ENCODE assay signal across 23 cellular contexts in genomic region chr2:1794821-1795220, GRCh38. TPM values are rescaled to one million over a fixed set of nuclear protein-coding genes. Genes with fewer than 3 reads are reported as not detected.
A peak's percentile ranks its signal among the peaks of the same experiment; 100 is the strongest.
DNase-seq lines count a peak whose midpoint lies in the region; ATAC-seq and TF ChIP-seq lines count a peak whose summit lies in the region.
"Had no signal": no experiment of that assay in that cellular context is flagged by ENCODE, and none has a peak within 500 bp of the region (broad histone marks: within the 10 kb centered on the region; RNA-seq: fewer than 3 reads in every experiment).

No MANE protein-coding gene starts in this region.

- POLR2A ChIA-PET in IMR-90 (lab: Charles Lee; ENCODE audit: unreplicated experiment), result no interaction called here

- H2BK120ac ChIP-seq in IMR-90 (ENCODE audit: low read depth, low read length), result 0 out of 2 replicates have a peak overlapping the region, but pooled peaks have one; percentile 28

- DNase-seq in IMR-90, result no peak
- no peak for DNase-seq in activated T-helper 2 cell treated with anti-CD3 and anti-CD28 coated beads, Interferon-gamma antibody, Interleukin-2, Interleukin-4, amounts not matched to agents 10 μg/mL and 5 μg/mL and 100 μg/mL, durations not matched to agents 14 hours and 24 hours and 36 hours (ENCODE audit: low spot score)
- peak; percentile 54 for DNase-seq in spleen
- DNase-seq in activated naive CD4-positive, alpha-beta T cell (lab: John Stamatoyannopoulos, UW), result no peak
- DNase-seq in ovary, result no peak
- no peak for DNase-seq in amygdala (lab: John Stamatoyannopoulos, UW)
- DNase-seq: BE2C, COR-L47, DND-41, GM23248, Karpas-422, NCI-H1694, NCI-H2081, NCI-H2171 treated with DMSO at 0.1 percent for 48 hours, NCI-H524 treated with DMSO at 0.1 percent for 48 hours, NCI-H82, SIG-M5 had no signal

- H3K36me3 ChIP-seq in IMR-90 (ENCODE audit: control insufficient read depth, insufficient read depth, low read length) (no peaks in the 10 kb centered on the region), spleen (no peaks in the 10 kb centered on the region), ovary (no peaks in the 10 kb centered on the region)
- H3K36me3 ChIP-seq: BE2C, HAP-1 had no signal

- dilution Hi-C loops in IMR-90 (cut with HindIII; ENCODE audit: low sequenced_read_pairs, unreplicated experiment), result no loop called here

- 0 out of 2 replicates have a peak, but pooled peaks cover 3% of the 10 kb centered on the region for H3K9me1 ChIP-seq in IMR-90 (ENCODE audit: insufficient read depth, low read length)

- H3K4ac ChIP-seq in IMR-90 (ENCODE audit: low read depth, low read length), result no peak overlapping the region

- H3K9me3 ChIP-seq in IMR-90 (ENCODE audit: control insufficient read depth, insufficient read depth, low read length) (no peaks in the 10 kb centered on the region), spleen (no peaks in the 10 kb centered on the region), ovary (no peaks in the 10 kb centered on the region)
- H3K9me3 ChIP-seq: BE2C, HAP-1 had no signal

- H2BK15ac ChIP-seq in IMR-90 (ENCODE audit: low read depth, low read length), result no peak overlapping the region

- H2AK9ac ChIP-seq in IMR-90 (replicated peaks; ENCODE audit: low read depth, low read length, poor library complexity), result no peak overlapping the region

- no peak overlapping the region for H3K4me2 ChIP-seq in IMR-90 (ENCODE audit: low read depth, low read length)

- CTCF ChIA-PET in IMR-90 (lab: Yijun Ruan, JAX), result no interaction called here

- no peaks in the 10 kb centered on the region for H3K27me3 ChIP-seq in IMR-90 (ENCODE audit: control insufficient read depth, insufficient read depth, low read length)
- H3K27me3 ChIP-seq in spleen (replicated peaks in 1 of 7), result peaks cover 0 to 15% (median 0%) of the 10 kb centered on the region in 7 donors
- H3K27me3 ChIP-seq in ovary, result no peaks in the 10 kb centered on the region
- H3K27me3 ChIP-seq: BE2C had no signal

- H3K27ac Mint-ChIP-seq in activated T-helper 2 cell treated with anti-CD3 and anti-CD28 coated beads, Interferon-gamma antibody, Interleukin-2, Interleukin-4, amounts not matched to agents 10 μg/mL and 5 μg/mL and 100 μg/mL, durations not matched to agents 14 hours and 24 hours and 36 hours, result peak overlapping the region; percentile 26
- peak overlapping the region; percentile 41 to 91 (median 73) for H3K27ac Mint-ChIP-seq in nephron
- H3K27ac Mint-ChIP-seq: CD4-positive, alpha-beta T cell; IgD-negative memory B cell had no signal

- H4K5ac ChIP-seq in IMR-90 (ENCODE audit: low read depth, low read length), result no peak overlapping the region

- in situ Hi-C loops in IMR-90 (cut with MboI; ENCODE audit: low sequenced_read_pairs), result no loop called here

- no peak overlapping the region for H2AK5ac ChIP-seq in IMR-90 (ENCODE audit: low read depth, low read length)

- peaks cover 2% of the 10 kb centered on the region for H3K4me1 Mint-ChIP-seq in activated T-helper 2 cell treated with anti-CD3 and anti-CD28 coated beads, Interferon-gamma antibody, Interleukin-2, Interleukin-4, amounts not matched to agents 10 μg/mL and 5 μg/mL and 100 μg/mL, durations not matched to agents 14 hours and 24 hours and 36 hours (ENCODE audit: low read depth)
- H3K4me1 Mint-ChIP-seq in nephron, result peaks cover 70% of the 10 kb centered on the region
- H3K4me1 Mint-ChIP-seq: IgD-negative memory B cell had no signal

- TF ChIP-seq RAD21 in IMR-90 (IDR thresholded peaks at IDR 0.05; ENCODE audit: low read length), result no peak

- peak overlapping the region; percentile 40; the same call in 1 of the 2 replicates for H2BK20ac ChIP-seq in IMR-90 (ENCODE audit: low read depth, low read length)

- no peak for TF ChIP-seq EP300 in ovary (IDR thresholded peaks at IDR 0.05)

- peaks cover 8% of the 10 kb centered on the region for H3K27me3 Mint-ChIP-seq in activated T-helper 2 cell treated with anti-CD3 and anti-CD28 coated beads, Interferon-gamma antibody, Interleukin-2, Interleukin-4, amounts not matched to agents 10 μg/mL and 5 μg/mL and 100 μg/mL, durations not matched to agents 14 hours and 24 hours and 36 hours (ENCODE audit: low read depth)
- peaks cover 3% of the 10 kb centered on the region for H3K27me3 Mint-ChIP-seq in nephron (ENCODE audit: low read depth)
- H3K27me3 Mint-ChIP-seq: CD4-positive, alpha-beta T cell had no signal

- no peak overlapping the region for H4K8ac ChIP-seq in IMR-90 (ENCODE audit: low read depth in 2 of 2, low read length in 2 of 2)

- no peak overlapping the region for H4K91ac ChIP-seq in IMR-90 (ENCODE audit: insufficient read depth, low read depth, low read length)

- no peak overlapping the region for H3K23ac ChIP-seq in IMR-90 (ENCODE audit: low read depth, low read length)

- no peak for TF ChIP-seq POLR2A in IMR-90 (IDR thresholded peaks at IDR 0.05; ENCODE audit: low read depth, low read length)
- no peak for TF ChIP-seq POLR2A in spleen (IDR thresholded peaks at IDR 0.05)
- TF ChIP-seq POLR2A in ovary (IDR thresholded peaks at IDR 0.05), result no peak

- no peak overlapping the region for H3K27ac ChIP-seq in IMR-90 (ENCODE audit: insufficient read depth, low read length)
- no peak overlapping the region for H3K27ac ChIP-seq in spleen
- H3K27ac ChIP-seq in ovary, result no peak overlapping the region
- H3K27ac ChIP-seq: GM23248 had no signal

- H3K4me1 ChIP-seq in IMR-90 (ENCODE audit: control insufficient read depth, insufficient read depth, low read length), result peaks cover 7% of the 10 kb centered on the region
- H3K4me1 ChIP-seq in spleen, result no peaks in the 10 kb centered on the region
- peaks cover 1% of the 10 kb centered on the region for H3K4me1 ChIP-seq in ovary (ENCODE audit: insufficient read depth)
- H3K4me1 ChIP-seq: BE2C, HAP-1 had no signal

- H3K79me1 ChIP-seq in IMR-90 (ENCODE audit: low read depth in 1 of 2, low read length in 2 of 2), result no peaks in the 10 kb centered on the region

- no peak overlapping the region for H3K18ac ChIP-seq in IMR-90 (ENCODE audit: low read depth, low read length)

- no peak for ATAC-seq in IMR-90 (ENCODE audit: low read depth)
- ATAC-seq: GM12878, Panc1 had no signal

- H3K4me3 ChIP-seq in IMR-90 (ENCODE audit: insufficient read depth, low read depth, low read length), result no peak overlapping the region
- no peak overlapping the region for H3K4me3 ChIP-seq in spleen
- no peak overlapping the region for H3K4me3 ChIP-seq in ovary
- H3K4me3 ChIP-seq: GM12878, GM23248, HAP-1 had no signal

- no peak overlapping the region for H2AFZ ChIP-seq in IMR-90 (replicated peaks; ENCODE audit: low read length, poor library complexity)
- H2AFZ ChIP-seq: GM23248 had no signal

- H3K14ac ChIP-seq in IMR-90 (replicated peaks; ENCODE audit: low read depth, low read length), result no peak overlapping the region

- TF ChIP-seq CTCF in IMR-90 (conservative IDR thresholded peaks at IDR 0.05; ENCODE audit: low read depth, low read length) (no peak), nephron (IDR thresholded peaks at IDR 0.05; ENCODE audit: unreplicated experiment in 3 of 3) (no peak), spleen (IDR thresholded peaks at IDR 0.05 in 8 of 11, conservative IDR thresholded peaks at IDR 0.05 in 3 of 11) (no peak), ovary (IDR thresholded peaks at IDR 0.05) (no peak)

- no peak overlapping the region for H2BK5ac ChIP-seq in IMR-90 (ENCODE audit: low read depth, low read length, poor library complexity, severe bottlenecking)

- no peaks in the 10 kb centered on the region for H4K20me1 ChIP-seq in IMR-90 (ENCODE audit: insufficient read depth, low read length)

- no peak overlapping the region for H3K9ac ChIP-seq in IMR-90 (ENCODE audit: low read depth, low read length)
- H3K9ac ChIP-seq: GM23248 had no signal

- no peak overlapping the region for H3K56ac ChIP-seq in IMR-90 (ENCODE audit: extremely low read depth, insufficient read depth, low read length)

- H3K36me3 Mint-ChIP-seq in activated T-helper 2 cell treated with anti-CD3 and anti-CD28 coated beads, Interferon-gamma antibody, Interleukin-2, Interleukin-4, amounts not matched to agents 10 μg/mL and 5 μg/mL and 100 μg/mL, durations not matched to agents 14 hours and 24 hours and 36 hours (ENCODE audit: low read depth), result no peaks in the 10 kb centered on the region
- no peaks in the 10 kb centered on the region for H3K36me3 Mint-ChIP-seq in nephron (ENCODE audit: low read depth)

- 100% methylated on average over 3 of the region's 9 CpGs; no CpG with 5 or more reads in 1 of the 2 experiments for whole genome bisulfite sequencing in IMR-90 (ENCODE audit: extremely low coverage in 2 of 2, insufficient read length in 1 of 2), 2 experiments
- 84 to 91% (median 87%) methylated on average over 9 of the region's 9 CpGs for WGBS in spleen, 5 donors
- WGBS in ovary, 3 donors, result 23 to 46% (median 45%) methylated on average over 9 of the region's 9 CpGs

- H3K9me3 Mint-ChIP-seq in activated T-helper 2 cell treated with anti-CD3 and anti-CD28 coated beads, Interferon-gamma antibody, Interleukin-2, Interleukin-4, amounts not matched to agents 10 μg/mL and 5 μg/mL and 100 μg/mL, durations not matched to agents 14 hours and 24 hours and 36 hours, result no peaks in the 10 kb centered on the region
- H3K9me3 Mint-ChIP-seq in nephron, result no peaks in the 10 kb centered on the region
- H3K9me3 Mint-ChIP-seq: CD4-positive, alpha-beta T cell had no signal

- H3K4me3 Mint-ChIP-seq in activated T-helper 2 cell treated with anti-CD3 and anti-CD28 coated beads, Interferon-gamma antibody, Interleukin-2, Interleukin-4, amounts not matched to agents 10 μg/mL and 5 μg/mL and 100 μg/mL, durations not matched to agents 14 hours and 24 hours and 36 hours (ENCODE audit: low read depth), result no peak overlapping the region
- no peak overlapping the region for H3K4me3 Mint-ChIP-seq in nephron
- H3K4me3 Mint-ChIP-seq: CD4-positive, alpha-beta T cell had no signal

- intact Hi-C loops in IMR-90 (cut with micrococcal nuclease) (no loop called here), spleen (cut with DNase I; ENCODE audit: low total_unique reads) (no loop called here), ovary (cut with DNase I) (no loop called here)
- intact Hi-C loops in activated T-helper 2 cell treated with anti-CD3 and anti-CD28 coated beads, Interferon-gamma antibody, Interleukin-2, Interleukin-4, amounts not matched to agents 10 μg/mL and 5 μg/mL and 100 μg/mL, durations not matched to agents 14 hours and 24 hours and 36 hours (cut with micrococcal nuclease), result no loop called here

- no TSS peak for BruUV-seq in IMR-90 (replicated peaks; lab: Mats Ljungman, UMichigan)

TF ChIP-seq in IMR-90, 13 proteins besides CTCF, POLR2A, EP300 and RAD21:
- TF ChIP-seq BHLHE40 (IDR thresholded peaks at IDR 0.05; ENCODE audit: low read depth, low read length), result no peak
- TF ChIP-seq RCOR1 (IDR thresholded peaks at IDR 0.05; ENCODE audit: insufficient replicate concordance, low read length), result no peak

RNA-seq across cellular contexts. Expression of gene PXDN, which starts 50.5 kb away (rescaled TPM):
- total RNA-seq in IMR-90 (2012; rRNA removed) (148 and 153 TPM in 2 replicates), spleen (10 to 100 TPM; 25.1 to 49.3 (median 38.7) TPM), ovary (10 to 100 TPM; 36.0 to 73.3 (median 54.5) TPM)
- polyA plus RNA-seq in IMR-90 (2012; rRNA removed) (268 and 332 TPM in 2 replicates), spleen (1 to 10 TPM; 1.9 to 3.6 (median 1.9) TPM), ovary (100 to 1,000 TPM in 1 of 2 donors, 10 to 100 TPM in 1; 39.2 to 116 TPM)
- 300 and 432 TPM in 2 replicates for polyA plus RNA-seq in IMR-90 (2012; cell fraction: cytosol; rRNA removed)
- 369 and 399 TPM in 2 replicates for polyA plus RNA-seq in IMR-90 (2012; cell fraction: nucleus; rRNA removed; ENCODE audit: low replicate concordance)
- 2.0 and 2.3 TPM in 2 replicates for total RNA-seq in activated T-helper 2 cell treated with anti-CD3 and anti-CD28 coated beads, Interferon-gamma antibody, Interleukin-2, Interleukin-4, amounts not matched to agents 10 μg/mL and 5 μg/mL and 100 μg/mL, durations not matched to agents 14 hours and 24 hours and 36 hours
